In genomic region chr18:48676756-48677368, GRCh38 we compare ENCODE assay signal across 8 cellular contexts.
DNase-seq lines count a peak whose midpoint lies in the region; ATAC-seq and TF ChIP-seq lines count a peak whose summit lies in the region.

No MANE protein-coding gene starts in this region.

- H3K4me1 ChIP-seq in OCI-LY7 (ENCODE audit: insufficient read depth, low read length, poor library complexity, severe bottlenecking) (peaks cover 32% of the 10 kb centered on the region), neutrophil (ENCODE audit: control insufficient read depth in 1 of 2, insufficient read depth in 1 of 2, low read depth in 1 of 2, low read length in 1 of 2) (peaks cover 51 to 53% of the 10 kb centered on the region in 2 experiments), suprapubic skin (peaks cover 23% of the 10 kb centered on the region)

- no peaks in the 10 kb centered on the region for H3K79me2 ChIP-seq in OCI-LY7 (ENCODE audit: insufficient read depth, low read depth, low read length)

- in situ Hi-C loops in G401 (cut with HindIII; ENCODE audit: low sequenced_read_pairs): no loop called here

- BruUV-seq in OCI-LY7 (replicated peaks; lab: Mats Ljungman, UMichigan): no TSS peak

- no peak for TF ChIP-seq POLR2A in suprapubic skin (IDR thresholded peaks at IDR 0.05)

- H4K20me1 ChIP-seq in OCI-LY7 (ENCODE audit: insufficient read depth, low read length): no peaks in the 10 kb centered on the region

- ATAC-seq in HG03066 (IDR thresholded peaks at IDR 0.05; ENCODE audit: low read depth, unreplicated experiment) (peak; percentile 57), HG02588 (IDR thresholded peaks at IDR 0.05; ENCODE audit: unreplicated experiment) (no peak)

- H3K4me3 ChIP-seq in OCI-LY7 (ENCODE audit: low read depth, low read length, poor library complexity, severe bottlenecking) (no peak overlapping the region), fibroblast of the aortic adventitia (ENCODE audit: low read depth, low read length) (no peak overlapping the region), neutrophil (ENCODE audit: low read depth in 1 of 2, low read length in 1 of 2) (peak overlapping the region in 1 of 2 experiments; percentile 1), suprapubic skin (no peak overlapping the region)

- H3K9me2 ChIP-seq in OCI-LY7 (ENCODE audit: insufficient read depth, low read length): no peaks in the 10 kb centered on the region

- no peak overlapping the region for H3K27ac ChIP-seq in OCI-LY7 (ENCODE audit: low read depth, low read length, poor library complexity, severe bottlenecking)
- peak overlapping the region; percentile 71 for H3K27ac ChIP-seq in neutrophil
- no peak overlapping the region for H3K27ac ChIP-seq in suprapubic skin

- WGBS in suprapubic skin: 58% methylated on average over 5 of the region's 17 CpGs

- H2AFZ ChIP-seq in OCI-LY7 (ENCODE audit: low read length): peak overlapping the region; percentile 42; the same call in 1 of the 2 replicates

- TF ChIP-seq CTCF in OCI-LY7 (conservative IDR thresholded peaks at IDR 0.05; ENCODE audit: low read length): peak; percentile 80
- peak; percentile 81 for TF ChIP-seq CTCF in fibroblast of the aortic adventitia (IDR thresholded peaks at IDR 0.05; ENCODE audit: insufficient read depth, low read length)
- peak; percentile 74 for TF ChIP-seq CTCF in neutrophil (IDR thresholded peaks at IDR 0.05)
- TF ChIP-seq CTCF in suprapubic skin (IDR thresholded peaks at IDR 0.05): peak; percentile 36 to 82

- H3K36me3 ChIP-seq in OCI-LY7 (ENCODE audit: insufficient read depth, low read length): no peaks in the 10 kb centered on the region
- H3K36me3 ChIP-seq in neutrophil: no peaks in the 10 kb centered on the region
- H3K36me3 ChIP-seq in suprapubic skin: no peaks in the 10 kb centered on the region

- peak; percentile 75 for DNase-seq in G401 (ENCODE audit: low spot score)
- DNase-seq in OCI-LY7 (ENCODE audit: low spot score): peak; percentile 73
- peak; percentile 30 to 37 for DNase-seq in activated T-helper 1 cell treated with anti-CD3 and anti-CD28 coated beads, Interleukin-2, amount 50 U/mL, for 16 hours (ENCODE audit: low read depth in 1 of 2, low spot score in 1 of 2)
- DNase-seq in fibroblast of the aortic adventitia (ENCODE audit: low read depth): peak; percentile 60
- no peak for DNase-seq in suprapubic skin (ENCODE audit: low spot score in 2 of 2)

- CTCF ChIA-PET in OCI-LY7 (lab: Charles Lee; ENCODE audit: unreplicated experiment): interaction anchor here (0.5 kb wide), 1 partner anchor 324 kb away, joined by 3 read pairs; no protein-coding TSS in a partner anchor

- POLR2A ChIA-PET in OCI-LY7 (lab: Charles Lee): no interaction called here

- no peak for TF ChIP-seq EP300 in suprapubic skin (IDR thresholded peaks at IDR 0.05)

- H3K9me3 ChIP-seq in OCI-LY7 (ENCODE audit: low read length) (no peaks in the 10 kb centered on the region), neutrophil (no peaks in the 10 kb centered on the region), suprapubic skin (no peaks in the 10 kb centered on the region)

- H3K4me2 ChIP-seq in OCI-LY7 (ENCODE audit: low read length): no peak overlapping the region

- H3K27me3 ChIP-seq in neutrophil: no peaks in the 10 kb centered on the region
- H3K27me3 ChIP-seq in suprapubic skin: no peaks in the 10 kb centered on the region

- intact Hi-C loops in OCI-LY7 (cut with micrococcal nuclease; ENCODE audit: unreplicated experiment): loop anchor here (5.0 to 10.0 kb wide), 5 partner anchors 90 to 778 kb away; no protein-coding TSS in a partner anchor

Comparison
In these comparisons a context has a peak if more than half of its experiments do, and no peak if none do; other contexts are left out.
1. DNase-seq: peak in G401 (single experiment), OCI-LY7 (single experiment), activated T-helper 1 cell treated with anti-CD3 and anti-CD28 coated beads, Interleukin-2, amount 50 U/mL, for 16 hours (2 of 2) and fibroblast of the aortic adventitia (single experiment); none in suprapubic skin (0 of 2).
2. Peak in every context shown above with its lines, with median percentiles within 50 percentile points of each other: CTCF ChIP-seq.